ENCODE assay signal across 9 cellular contexts in the genomic region with DNA sequence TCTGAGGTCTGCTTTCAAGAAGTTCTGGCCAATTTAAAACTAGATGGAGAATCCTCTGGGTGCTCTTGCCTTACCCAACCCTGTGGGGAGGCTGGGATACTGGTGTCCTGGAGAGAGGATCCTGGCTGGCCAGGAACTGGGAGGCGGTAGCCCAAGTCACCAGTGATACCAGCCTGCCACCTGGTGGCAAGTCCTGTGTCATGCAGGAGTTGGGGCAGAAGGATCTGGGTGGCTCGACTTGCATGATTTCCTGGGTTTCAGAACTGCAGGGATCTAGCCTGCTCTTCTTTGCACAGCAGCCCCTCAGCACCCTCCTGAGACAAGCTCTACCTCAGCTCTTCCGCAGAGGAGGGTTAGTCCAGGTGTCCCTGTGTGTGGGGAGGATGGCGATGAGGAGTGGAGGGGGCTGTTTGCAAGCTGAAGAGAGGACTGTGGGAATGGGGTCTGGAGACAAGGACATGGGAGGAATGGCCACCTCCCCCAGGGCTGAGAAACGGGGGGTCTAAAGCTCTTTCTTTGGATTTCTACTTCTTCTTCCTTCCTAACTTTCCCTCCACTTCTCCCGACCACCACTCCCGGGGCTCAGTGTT. TPM values are rescaled to one million over a fixed set of nuclear protein-coding genes. Genes with fewer than 3 reads are reported as not detected.
DNase-seq lines count a peak whose midpoint lies in the region; ATAC-seq and TF ChIP-seq lines count a peak whose summit lies in the region.
"Had no signal": no experiment of that assay in that cellular context is flagged by ENCODE, and none has a peak within 500 bp of the region (broad histone marks: within the 10 kb centered on the region; RNA-seq: fewer than 3 reads in every experiment).

No MANE protein-coding gene starts in this region.

- H3K27me3 ChIP-seq in RWPE2 (ENCODE audit: insufficient read depth, poor library complexity, severe bottlenecking) = peaks cover 29% of the 10 kb centered on the region

- no peaks in the 10 kb centered on the region for H3K9me3 ChIP-seq in RWPE2 (ENCODE audit: severe bottlenecking)

- no peaks in the 10 kb centered on the region for H3K36me3 ChIP-seq in RWPE2 (ENCODE audit: low read depth)

- no peak overlapping the region for H3K27ac ChIP-seq in RWPE2 (ENCODE audit: poor library complexity, severe bottlenecking)

- peak; percentile 85 for TF ChIP-seq CTCF in RWPE2 (IDR thresholded peaks at IDR 0.05; ENCODE audit: poor library complexity, severe bottlenecking)

- ATAC-seq in RWPE2 (ENCODE audit: low read depth) = peak; percentile 81
- no peak for ATAC-seq in GM19328 (IDR thresholded peaks at IDR 0.05; ENCODE audit: unreplicated experiment)
- ATAC-seq in GM18520 (IDR thresholded peaks at IDR 0.05; ENCODE audit: unreplicated experiment) = no peak

- no peaks in the 10 kb centered on the region for H3K4me1 ChIP-seq in RWPE2 (ENCODE audit: insufficient read depth, poor library complexity, severe bottlenecking)

- no peak overlapping the region for H3K4me3 ChIP-seq in Jurkat, Clone E6-1 (ENCODE audit: low read length)
- no peak overlapping the region for H3K4me3 ChIP-seq in RWPE2 (ENCODE audit: severe bottlenecking)

- DNase-seq in EL (peak; percentile 65), RWPE2 (ENCODE audit: low spot score) (no peak), head of caudate nucleus (peak; percentile 61 to 88 (median 76)), posterior cingulate gyrus (peak; percentile 50 to 96 (median 78))
- peak; percentile 48 for DNase-seq in Jurkat, Clone E6-1 (ENCODE audit: low read depth, low spot score)
- DNase-seq in activated naive CD4-positive, alpha-beta T cell treated with anti-CD3 and anti-CD28 coated beads, Interleukin-2, amount 50 U/mL, for 16 hours = peak; percentile 55

- intact Hi-C loops in head of caudate nucleus (cut with DNase I) (loop anchor here (10.0 kb wide), 1 partner anchor 335 kb away; no protein-coding TSS in a partner anchor), posterior cingulate gyrus (cut with DNase I) (loop anchor here (1.0 to 5.0 kb wide), 3 partner anchors 144 to 439 kb away; no protein-coding TSS in a partner anchor)

RNA-seq across cellular contexts. Expression of a gene that starts 4.2 kb away (rescaled TPM):
- polyA plus RNA-seq in Jurkat, Clone E6-1 (2012; ENCODE audit: insufficient read depth, insufficient read length) = not detected

RNA-seq across cellular contexts. Expression of a gene that starts 12.5 kb away (rescaled TPM):
- not detected for polyA plus RNA-seq in Jurkat, Clone E6-1 (2012; ENCODE audit: insufficient read depth, insufficient read length)
- polyA plus RNA-seq: esophagus had no signal
